In genomic region chr3:50316657-50317242, GRCh38 we compare ENCODE assay signal across 8 cellular contexts. TPM values are rescaled to one million over a fixed set of nuclear protein-coding genes. Genes with fewer than 3 reads are reported as not detected.
DNase-seq lines count a peak whose midpoint lies in the region; ATAC-seq, FAIRE-seq and TF ChIP-seq lines count a peak whose summit lies in the region.

No MANE protein-coding gene starts in this region.

- no peak for TF ChIP-seq CTCF in bronchial epithelial cell (IDR thresholded peaks at IDR 0.05; ENCODE audit: insufficient read depth, low read length, severe bottlenecking)
- no peak for TF ChIP-seq CTCF in omental fat pad (IDR thresholded peaks at IDR 0.05)

- no peaks in the 10 kb centered on the region for H3K9me3 ChIP-seq in T-helper 17 cell (ENCODE audit: control insufficient read depth, low read length, poor library complexity, severe bottlenecking)

- peaks cover 32% of the 10 kb centered on the region for H3K4me1 Mint-ChIP-seq in T-helper 17 cell

- DNase-seq in T-helper 17 cell (peak; percentile 54 to 71 (median 63)), bronchial epithelial cell (ENCODE audit: low read depth) (peak; percentile 98), omental fat pad (ENCODE audit: low spot score) (no peak), NCI-H1417 treated with DMSO at 0.1 percent for 48 hours (lab: John Stamatoyannopoulos, UW) (no peak), GM03348 (ENCODE audit: low spot score) (no peak)

- H3K4me3 ChIP-seq in bronchial epithelial cell (ENCODE audit: low read depth, low read length) = peak overlapping the region; percentile 2

- H3K36me3 Mint-ChIP-seq in T-helper 17 cell (ENCODE audit: low read depth) = no peaks in the 10 kb centered on the region

- no peaks in the 10 kb centered on the region for H3K27me3 Mint-ChIP-seq in T-helper 17 cell

- peak; percentile 46 for ATAC-seq in GM19351 (IDR thresholded peaks at IDR 0.05; ENCODE audit: unreplicated experiment)
- ATAC-seq in T-helper 17 cell = peak; percentile 78
- ATAC-seq in omental fat pad (ENCODE audit: low FRiP score) = peak; percentile 70
- no peak for ATAC-seq in HG02642 (IDR thresholded peaks at IDR 0.05; ENCODE audit: poor library complexity, unreplicated experiment)
- no peak for ATAC-seq in HG02970 (IDR thresholded peaks at IDR 0.05; ENCODE audit: low FRiP score, unreplicated experiment)

- peak overlapping the region; percentile 93 for H3K4me3 Mint-ChIP-seq in T-helper 17 cell

- H3K36me3 ChIP-seq in bronchial epithelial cell (ENCODE audit: control insufficient read depth, insufficient read depth, low read length) = peaks cover 26% of the 10 kb centered on the region

- H3K27me3 ChIP-seq in bronchial epithelial cell (ENCODE audit: control insufficient read depth, insufficient read depth, low read length) = no peaks in the 10 kb centered on the region

- peak; percentile 98 for FAIRE-seq in bronchial epithelial cell (lab: Jason Lieb, UNC)

- peak overlapping the region; percentile 99 for H3K27ac Mint-ChIP-seq in T-helper 17 cell

RNA-seq across cellular contexts. Expression of gene HYAL2, which starts 5.8 kb away (rescaled TPM):
- total RNA-seq in T-helper 17 cell = 1 to 10 TPM; 1.6 to 2.1 TPM
- total RNA-seq in bronchial epithelial cell = 55.0 and 63.0 TPM in 2 replicates
- total RNA-seq in omental fat pad = 100 to 1,000 TPM; 106 to 348 (median 175) TPM

RNA-seq across cellular contexts. Expression of gene TUSC2, which starts 11.3 kb away (rescaled TPM):
- total RNA-seq in T-helper 17 cell (10 to 100 TPM; 17.7 to 18.0 TPM), bronchial epithelial cell (21.9 and 23.3 TPM in 2 replicates), omental fat pad (10 to 100 TPM; 13.7 to 28.8 (median 22.8) TPM)

RNA-seq across cellular contexts. Expression of gene HYAL1, which starts 13.4 kb away (rescaled TPM):
- total RNA-seq in T-helper 17 cell = under 1 TPM in 1 of 2 donors, not detected in 1; 0.44 TPM
- 7.1 and 8.3 TPM in 2 replicates for total RNA-seq in bronchial epithelial cell
- total RNA-seq in omental fat pad = 10 to 100 TPM in 3 of 4 donors, 1 to 10 TPM in 1; 6.8 to 32.3 (median 14.6) TPM

RNA-seq across cellular contexts. Expression of gene HYAL3, which starts 17.5 kb away (rescaled TPM):
- 1 to 10 TPM; 2.7 to 3.7 TPM for total RNA-seq in T-helper 17 cell
- 6.6 and 6.8 TPM in 2 replicates for total RNA-seq in bronchial epithelial cell
- total RNA-seq in omental fat pad = 1 to 10 TPM; 1.9 to 6.2 (median 4.0) TPM

RNA-seq across cellular contexts. Expression of gene NAA80, which starts 17.5 kb away (rescaled TPM):
- total RNA-seq in T-helper 17 cell (10 to 100 TPM; 35.3 to 42.9 TPM), bronchial epithelial cell (1.3 and 2.0 TPM in 2 replicates), omental fat pad (1 to 10 TPM; 3.4 to 8.4 (median 5.3) TPM)

Comparison
In these comparisons a context has a peak if more than half of its experiments do, and no peak if none do; other contexts are left out.
1. ATAC-seq: peak in GM19351 (single experiment), T-helper 17 cell (single experiment) and omental fat pad (single experiment); none in HG02642 (single experiment) and HG02970 (single experiment).
2. DNase-seq: peak in T-helper 17 cell (3 of 3) and bronchial epithelial cell (single experiment); none in omental fat pad (single experiment), NCI-H1417 treated with DMSO at 0.1 percent for 48 hours (single experiment) and GM03348 (single experiment).
3. RNA of gene HYAL2, which starts 5.8 kb away (total RNA-seq): 106 to 348 TPM in omental fat pad and 55.0 to 63.0 TPM in bronchial epithelial cell; 1.6 to 2.1 TPM in T-helper 17 cell; every median in the first group is over 10 times any median in the second.